In genomic region chr22:17774206-17774927, GRCh38 we compare ENCODE assay signal across 1 cellular context.
TF ChIP-seq lines count a peak whose summit lies in the region.

BID (minus strand) TSS chr22:17774469; CDS start chr22:17750116, 24,353 bp downstream.

TF ChIP-seq in K562, 482 proteins besides CTCF, POLR2A, EP300 and RAD21 (continued from another document and continues in another):
- TF ChIP-seq STAT6 (CRISPR knock-in tag; IDR thresholded peaks at IDR 0.05) (no peak), SLC30A9 (CRISPR knock-in tag; IDR thresholded peaks at IDR 0.05) (no peak), MBD1 (CRISPR knock-in tag; IDR thresholded peaks at IDR 0.05) (no peak), TEAD1 (CRISPR knock-in tag; IDR thresholded peaks at IDR 0.05) (no peak), MYC (IDR thresholded peaks at IDR 0.05; ENCODE audit: low read depth, low read length) (no peak), MYC (CRISPR knock-in tag; IDR thresholded peaks at IDR 0.05; ENCODE audit: borderline replicate concordance, low read depth) (no peak), DMBX1 (CRISPR knock-in tag; IDR thresholded peaks at IDR 0.05; ENCODE audit: borderline replicate concordance) (no peak), NELFE (IDR thresholded peaks at IDR 0.05; ENCODE audit: insufficient read depth, insufficient read length) (no peak), ZNF398 (CRISPR knock-in tag; IDR thresholded peaks at IDR 0.05) (no peak), E2F8 (IDR thresholded peaks at IDR 0.05; ENCODE audit: low read depth, partially characterized antibody) (no peak), LCOR (CRISPR knock-in tag; IDR thresholded peaks at IDR 0.05) (no peak), TBL1XR1 (IDR thresholded peaks at IDR 0.05; ENCODE audit: low read length in 2 of 2) (no peak), THAP7 (CRISPR knock-in tag; IDR thresholded peaks at IDR 0.05) (no peak), SMARCE1 (IDR thresholded peaks at IDR 0.05) (no peak), RBBP5 (IDR thresholded peaks at IDR 0.05; ENCODE audit: borderline replicate concordance, insufficient read depth, low read length, poor library complexity, severe bottlenecking) (peak; percentile 77), ELK3 (CRISPR knock-in tag; IDR thresholded peaks at IDR 0.05) (no peak), LARP7 (IDR thresholded peaks at IDR 0.05) (no peak), TAF7 (tag; IDR thresholded peaks at IDR 0.05) (no peak), MEF2A (IDR thresholded peaks at IDR 0.05; ENCODE audit: control insufficient read depth, low read depth, low read length) (no peak), ZNF586 (CRISPR knock-in tag; conservative IDR thresholded peaks at IDR 0.05) (no peak), DLX4 (CRISPR knock-in tag; IDR thresholded peaks at IDR 0.05) (no peak), POLR3A (IDR thresholded peaks at IDR 0.05; ENCODE audit: borderline replicate concordance, extremely low read depth, insufficient read depth, insufficient read length) (no peak), NFE2L1 (tag; IDR thresholded peaks at IDR 0.05; ENCODE audit: borderline replicate concordance, low read depth) (no peak), U2AF2 (optimal IDR thresholded peaks at IDR 0.05; ENCODE audit: low read depth, low read length) (no peak), OTX1 (CRISPR knock-in tag; IDR thresholded peaks at IDR 0.05) (no peak), NR0B1 (IDR thresholded peaks at IDR 0.05; ENCODE audit: partially characterized antibody) (no peak), TCF3 (CRISPR knock-in tag; IDR thresholded peaks at IDR 0.05) (no peak), TSC22D4 (tag; IDR thresholded peaks at IDR 0.05) (no peak), TSHZ1 (CRISPR knock-in tag; IDR thresholded peaks at IDR 0.05) (no peak), XRCC4 (IDR thresholded peaks at IDR 0.05; ENCODE audit: extremely low read depth, insufficient read depth, insufficient read length) (no peak), ZBTB26 (CRISPR knock-in tag; IDR thresholded peaks at IDR 0.05) (no peak), GABPA (tag; conservative IDR thresholded peaks at IDR 0.05; ENCODE audit: low read depth) (peak; percentile 56; the same call in 1 of the 2 replicates), SOX6 (IDR thresholded peaks at IDR 0.05) (no peak), NFIC (IDR thresholded peaks at IDR 0.05) (0 out of 2 replicates have a peak, but pooled peaks have one; percentile 13), KLF10 (CRISPR knock-in tag; IDR thresholded peaks at IDR 0.05) (no peak), CGGBP1 (CRISPR knock-in tag; IDR thresholded peaks at IDR 0.05) (no peak), ZBTB5 (IDR thresholded peaks at IDR 0.05) (no peak), ZNF197 (CRISPR knock-in tag; IDR thresholded peaks at IDR 0.05; ENCODE audit: low read depth) (no peak), ZNF445 (CRISPR knock-in tag; IDR thresholded peaks at IDR 0.05; ENCODE audit: low read depth) (no peak)
